19 cellular contexts compared by ENCODE assay signal in genomic region chr5:33231214-33231710, GRCh38.
DNase-seq lines count a peak whose midpoint lies in the region; ATAC-seq and TF ChIP-seq lines count a peak whose summit lies in the region.
"Had no signal": no experiment of that assay in that cellular context is flagged by ENCODE, and none has a peak within 500 bp of the region (broad histone marks: within the 10 kb centered on the region; RNA-seq: fewer than 3 reads in every experiment).

No MANE protein-coding gene starts in this region.

- H2AFZ ChIP-seq in IMR-90 (replicated peaks; ENCODE audit: low read length, poor library complexity) = no peak overlapping the region

- no peak overlapping the region for H3K23ac ChIP-seq in IMR-90 (ENCODE audit: low read depth, low read length)

- TF ChIP-seq POLR2A in IMR-90 (IDR thresholded peaks at IDR 0.05; ENCODE audit: low read depth, low read length) = no peak

- no peak overlapping the region for H2AK5ac ChIP-seq in IMR-90 (ENCODE audit: low read depth, low read length)

- POLR2A ChIA-PET in IMR-90 (lab: Charles Lee; ENCODE audit: unreplicated experiment) = no interaction called here

- H3K56ac ChIP-seq in IMR-90 (ENCODE audit: extremely low read depth, insufficient read depth, low read length) = no peak overlapping the region

- no peaks in the 10 kb centered on the region for H3K9me3 ChIP-seq in IMR-90 (ENCODE audit: control insufficient read depth, insufficient read depth, low read length)
- H3K9me3 ChIP-seq in aorta (ENCODE audit: control insufficient read depth, low read length) = no peaks in the 10 kb centered on the region

- H3K4me1 ChIP-seq in IMR-90 (ENCODE audit: control insufficient read depth, insufficient read depth, low read length) (peaks cover 2% of the 10 kb centered on the region; the same call in 1 of the 2 replicates), aorta (ENCODE audit: control insufficient read depth in 1 of 2, insufficient read depth in 2 of 2, low read length in 2 of 2) (peaks cover 5 to 8% of the 10 kb centered on the region in 2 donors)

- H3K4me3 ChIP-seq in IMR-90 (ENCODE audit: insufficient read depth, low read depth, low read length) (no peak overlapping the region), fibroblast of villous mesenchyme (ENCODE audit: low read depth, low read length) (no peak overlapping the region), aorta (ENCODE audit: low read length in 2 of 2) (no peak overlapping the region)

- no peak overlapping the region for H4K8ac ChIP-seq in IMR-90 (ENCODE audit: low read depth in 2 of 2, low read length in 2 of 2)

- H3K18ac ChIP-seq in IMR-90 (ENCODE audit: low read depth, low read length) = no peak overlapping the region

- DNase-seq in EH (ENCODE audit: low read depth) (peak; percentile 41), IMR-90 (peak; percentile 4), endothelial cell (ENCODE audit: low spot score) (no peak), fibroblast of villous mesenchyme (ENCODE audit: low read depth) (peak; percentile 3), kidney tubule cell (ENCODE audit: low spot score) (no peak), aorta (no peak), AG08396 (ENCODE audit: low spot score) (no peak)
- DNase-seq: DMS53, GF-D8, NCI-H1105 treated with DMSO at 0.1 percent for 48 hours, NCI-H2029 treated with DMSO at 0.1 percent for 48 hours, NCI-H345, NCI-H524, NCI-H82, SIG-M5 had no signal

- no peak overlapping the region for H3K14ac ChIP-seq in IMR-90 (replicated peaks; ENCODE audit: low read depth, low read length)

- in situ Hi-C loops in IMR-90 (cut with MboI; ENCODE audit: low sequenced_read_pairs) = no loop called here

- H4K20me1 ChIP-seq in IMR-90 (ENCODE audit: insufficient read depth, low read length) = no peaks in the 10 kb centered on the region

- no peak overlapping the region for H2BK120ac ChIP-seq in IMR-90 (ENCODE audit: low read depth, low read length)

- no peaks in the 10 kb centered on the region for H3K79me1 ChIP-seq in IMR-90 (ENCODE audit: low read depth in 1 of 2, low read length in 2 of 2)

- TF ChIP-seq RAD21 in IMR-90 (IDR thresholded peaks at IDR 0.05; ENCODE audit: low read length) = no peak

- ATAC-seq in IMR-90 (ENCODE audit: low read depth) (no peak), HG02852 (IDR thresholded peaks at IDR 0.05; ENCODE audit: unreplicated experiment) (no peak), aorta (ENCODE audit: low FRiP score) (no peak)
- ATAC-seq: Panc1 had no signal

- no peak overlapping the region for H4K5ac ChIP-seq in IMR-90 (ENCODE audit: low read depth, low read length)

- dilution Hi-C loops in IMR-90 (cut with HindIII; ENCODE audit: low sequenced_read_pairs, unreplicated experiment) = no loop called here

- no peak overlapping the region for H2BK5ac ChIP-seq in IMR-90 (ENCODE audit: low read depth, low read length, poor library complexity, severe bottlenecking)

- H3K27ac ChIP-seq in IMR-90 (ENCODE audit: insufficient read depth, low read length) (no peak overlapping the region), aorta (ENCODE audit: low read depth in 1 of 2, low read length in 2 of 2) (no peak overlapping the region)
- H3K27ac ChIP-seq: KMS-11 had no signal

- H2AK9ac ChIP-seq in IMR-90 (replicated peaks; ENCODE audit: low read depth, low read length, poor library complexity) = no peak overlapping the region

- CTCF ChIA-PET in IMR-90 (lab: Yijun Ruan, JAX) = no interaction called here

- intact Hi-C loops in IMR-90 (cut with micrococcal nuclease) = no loop called here
- intact Hi-C loops in aorta (cut with DNase I) = no loop called here

- H3K27me3 Mint-ChIP-seq in endothelial cell (ENCODE audit: unreplicated experiment) = peaks cover 6% of the 10 kb centered on the region
- H3K27me3 Mint-ChIP-seq: B cell had no signal

- H3K9ac ChIP-seq in IMR-90 (ENCODE audit: low read depth, low read length) = no peak overlapping the region
- H3K9ac ChIP-seq: KMS-11 had no signal

- peak overlapping the region; percentile 92 for H3K27ac Mint-ChIP-seq in endothelial cell (ENCODE audit: unreplicated experiment)
- H3K27ac Mint-ChIP-seq: B cell had no signal

- H3K9me3 Mint-ChIP-seq in endothelial cell (ENCODE audit: unreplicated experiment) = peaks cover 4% of the 10 kb centered on the region

- H3K9me1 ChIP-seq in IMR-90 (ENCODE audit: insufficient read depth, low read length) = no peaks in the 10 kb centered on the region

- H3K36me3 ChIP-seq in IMR-90 (ENCODE audit: control insufficient read depth, insufficient read depth, low read length) = no peaks in the 10 kb centered on the region
- no peaks in the 10 kb centered on the region for H3K36me3 ChIP-seq in aorta (ENCODE audit: control insufficient read depth in 1 of 2, insufficient read depth in 2 of 2, low read length in 1 of 2)

- H3K4me1 Mint-ChIP-seq in endothelial cell (ENCODE audit: unreplicated experiment) = peaks cover 56% of the 10 kb centered on the region

- H3K27me3 ChIP-seq in IMR-90 (ENCODE audit: control insufficient read depth, insufficient read depth, low read length) (no peaks in the 10 kb centered on the region), aorta (ENCODE audit: control insufficient read depth in 1 of 2, insufficient read depth in 2 of 2, low read length in 1 of 2) (no peaks in the 10 kb centered on the region)

- H2BK15ac ChIP-seq in IMR-90 (ENCODE audit: low read depth, low read length) = no peak overlapping the region

- WGBS in IMR-90 (ENCODE audit: extremely low coverage in 2 of 2, insufficient read length in 1 of 2), 2 experiments = no CpG with 5 or more reads among the region's 1 CpG
- 83 to 88% methylated on average over 1 of the region's 1 CpG for WGBS in aorta, 2 donors

- no peak overlapping the region for H4K91ac ChIP-seq in IMR-90 (ENCODE audit: insufficient read depth, low read depth, low read length)

- H3K4me3 Mint-ChIP-seq in endothelial cell (ENCODE audit: unreplicated experiment) = no peak overlapping the region
- H3K4me3 Mint-ChIP-seq: B cell had no signal

- H3K4me2 ChIP-seq in IMR-90 (ENCODE audit: low read depth, low read length) = no peak overlapping the region
- H3K4me2 ChIP-seq: KMS-11 had no signal

- H3K4ac ChIP-seq in IMR-90 (ENCODE audit: low read depth, low read length) = no peak overlapping the region

- TF ChIP-seq CTCF in IMR-90 (conservative IDR thresholded peaks at IDR 0.05; ENCODE audit: low read depth, low read length) = no peak
- TF ChIP-seq CTCF in endothelial cell (IDR thresholded peaks at IDR 0.05; ENCODE audit: unreplicated experiment) = no peak
- no peak for TF ChIP-seq CTCF in fibroblast of villous mesenchyme (IDR thresholded peaks at IDR 0.05; ENCODE audit: insufficient read depth, low read depth, low read length)

- BruUV-seq in IMR-90 (replicated peaks; lab: Mats Ljungman, UMichigan) = no TSS peak

- H3K36me3 Mint-ChIP-seq in endothelial cell (ENCODE audit: low read depth, unreplicated experiment) = peaks cover 24% of the 10 kb centered on the region

- H2BK20ac ChIP-seq in IMR-90 (ENCODE audit: low read depth, low read length) = no peak overlapping the region

TF ChIP-seq in IMR-90, 13 proteins besides CTCF, POLR2A, EP300 and RAD21:
- TF ChIP-seq USF2 (IDR thresholded peaks at IDR 0.05; ENCODE audit: low read depth, low read length) (no peak), MXI1 (IDR thresholded peaks at IDR 0.05; ENCODE audit: borderline replicate concordance, low read depth, low read length) (no peak), MAFK (IDR thresholded peaks at IDR 0.05; ENCODE audit: low read depth, low read length) (no peak), SMC3 (IDR thresholded peaks at IDR 0.05; ENCODE audit: low read depth, low read length) (no peak), CEBPB (IDR thresholded peaks at IDR 0.05; ENCODE audit: low read depth, low read length) (peak; percentile 20; the same call in 1 of the 2 replicates)

Comparison
In these comparisons a context has a peak if more than half of its experiments do, and no peak if none do; other contexts are left out.
1. DNase-seq: peak in EH (single experiment), IMR-90 (single experiment) and fibroblast of villous mesenchyme (single experiment); none in endothelial cell (single experiment), kidney tubule cell (single experiment), aorta (0 of 2) and AG08396 (single experiment).